11 cellular contexts compared by ENCODE assay signal in genomic region chr10:58326967-58327381, GRCh38. TPM values are rescaled to one million over a fixed set of nuclear protein-coding genes. Genes with fewer than 3 reads are reported as not detected.
DNase-seq lines count a peak whose midpoint lies in the region; ATAC-seq and FAIRE-seq lines count a peak whose summit lies in the region.
"Had no signal": no experiment of that assay in that cellular context is flagged by ENCODE, and none has a peak within 500 bp of the region (broad histone marks: within the 10 kb centered on the region; RNA-seq: fewer than 3 reads in every experiment).

No MANE protein-coding gene starts in this region.

- H3K36me3 ChIP-seq in ACC112 (ENCODE audit: insufficient read depth, low read length): no peaks in the 10 kb centered on the region
- no peaks in the 10 kb centered on the region for H3K36me3 ChIP-seq in adipocyte (ENCODE audit: control insufficient read depth, insufficient read depth, low read length, severe bottlenecking)
- no peaks in the 10 kb centered on the region for H3K36me3 ChIP-seq in neuronal stem cell (replicated peaks in 1 of 2; ENCODE audit: control insufficient read depth in 2 of 2, insufficient read depth in 2 of 2, low read length in 2 of 2)

- H2BK5ac ChIP-seq in neuronal stem cell (ENCODE audit: low read length): no peak overlapping the region

- H2AFZ ChIP-seq in ACC112 (ENCODE audit: low read length, unreplicated experiment) (no peak overlapping the region), neuronal stem cell (ENCODE audit: low read length) (no peak overlapping the region)

- H4K91ac ChIP-seq in neuronal stem cell (ENCODE audit: low read depth, low read length, poor library complexity): no peak overlapping the region

- no peak overlapping the region for H2BK15ac ChIP-seq in neuronal stem cell (ENCODE audit: low read length)

- peak overlapping the region; percentile 16 for H3K18ac ChIP-seq in neuronal stem cell (ENCODE audit: low read length)

- DNase-seq in adipocyte (ENCODE audit: low read depth): peak; percentile 33
- DNase-seq in fibroblast of the conjunctiva (ENCODE audit: low read depth): peak; percentile 18
- no peak for DNase-seq in neuronal stem cell (ENCODE audit: low spot score)
- no peak for DNase-seq in effector memory CD8-positive, alpha-beta T cell
- no peak for DNase-seq in inferior parietal cortex (ENCODE audit: extremely low spot score)
- no peak for DNase-seq in HTR-8/SVneo (ENCODE audit: insufficient read length, low spot score)
- no peak for DNase-seq in NCI-H2227 treated with DMSO at 0.1 percent for 48 hours (lab: John Stamatoyannopoulos, UW)
- DNase-seq: activated naive CD4-positive, alpha-beta T cell treated with anti-CD3 and anti-CD28 coated beads for 36 hours; NCI-H524 had no signal

- H3K4me3 Mint-ChIP-seq in effector memory CD8-positive, alpha-beta T cell: no peak overlapping the region
- H3K4me3 Mint-ChIP-seq: activated naive CD4-positive, alpha-beta T cell treated with anti-CD3 and anti-CD28 coated beads for 36 hours; stimulated activated naive CD8-positive, alpha-beta T cell treated with anti-CD3 and anti-CD28 coated beads, Interleukin-15, Interleukin-2, amounts not matched to agents 100 ng/mL and 50 ng/mL, for 24 hours had no signal

- WGBS in neuronal stem cell (ENCODE audit: extremely low coverage in 2 of 2, insufficient read length in 2 of 2, insufficient replicate concordance in 1 of 2), 2 donors: no CpG with 5 or more reads among the region's 25 CpGs

- no peak overlapping the region for H4K8ac ChIP-seq in neuronal stem cell (ENCODE audit: low read depth, low read length)

- peaks cover 6 to 11% of the 10 kb centered on the region in 2 donors for H3K4me1 Mint-ChIP-seq in effector memory CD8-positive, alpha-beta T cell (ENCODE audit: low read depth in 2 of 2)

- peak overlapping the region; percentile 40 for H3K14ac ChIP-seq in neuronal stem cell (ENCODE audit: low read length)

- no peak for ATAC-seq in effector memory CD8-positive, alpha-beta T cell (replicated peaks)

- H3K9me3 ChIP-seq in adipocyte (ENCODE audit: control insufficient read depth, low read length): no peaks in the 10 kb centered on the region
- H3K9me3 ChIP-seq in neuronal stem cell (replicated peaks in 1 of 2; ENCODE audit: control insufficient read depth in 2 of 2, insufficient read depth in 1 of 2, low read depth in 1 of 2, low read length in 2 of 2): no peaks in the 10 kb centered on the region

- H2BK120ac ChIP-seq in neuronal stem cell (ENCODE audit: low read depth, low read length): no peak overlapping the region

- no peak overlapping the region for H3K4me2 ChIP-seq in neuronal stem cell (ENCODE audit: insufficient read depth, low read length, poor library complexity, severe bottlenecking)

- no peak overlapping the region for H2BK12ac ChIP-seq in neuronal stem cell (ENCODE audit: low read length)

- no peak overlapping the region for H3K27ac Mint-ChIP-seq in effector memory CD8-positive, alpha-beta T cell
- H3K27ac Mint-ChIP-seq: activated naive CD4-positive, alpha-beta T cell treated with anti-CD3 and anti-CD28 coated beads for 36 hours; stimulated activated naive CD8-positive, alpha-beta T cell treated with anti-CD3 and anti-CD28 coated beads, Interleukin-15, Interleukin-2, amounts not matched to agents 100 ng/mL and 50 ng/mL, for 24 hours had no signal

- H3K9me3 Mint-ChIP-seq in effector memory CD8-positive, alpha-beta T cell: no peaks in the 10 kb centered on the region
- H3K9me3 Mint-ChIP-seq: activated naive CD4-positive, alpha-beta T cell treated with anti-CD3 and anti-CD28 coated beads for 36 hours; stimulated activated naive CD8-positive, alpha-beta T cell treated with anti-CD3 and anti-CD28 coated beads, Interleukin-15, Interleukin-2, amounts not matched to agents 100 ng/mL and 50 ng/mL, for 24 hours had no signal

- H2AK5ac ChIP-seq in neuronal stem cell (ENCODE audit: low read depth, low read length): no peak overlapping the region

- peaks cover 6 to 13% of the 10 kb centered on the region in 2 donors for H3K27me3 Mint-ChIP-seq in effector memory CD8-positive, alpha-beta T cell
- H3K27me3 Mint-ChIP-seq: stimulated activated naive CD8-positive, alpha-beta T cell treated with anti-CD3 and anti-CD28 coated beads, Interleukin-15, Interleukin-2, amounts not matched to agents 100 ng/mL and 50 ng/mL, for 24 hours had no signal

- no peaks in the 10 kb centered on the region for H3K79me1 ChIP-seq in neuronal stem cell (ENCODE audit: low read depth, low read length)

- H3K9ac ChIP-seq in adipocyte (ENCODE audit: low read length): peak overlapping the region; percentile 81
- H3K9ac ChIP-seq in neuronal stem cell (ENCODE audit: low read depth, low read length, poor library complexity): no peak overlapping the region

- no peaks in the 10 kb centered on the region for H3K36me3 Mint-ChIP-seq in effector memory CD8-positive, alpha-beta T cell (ENCODE audit: insufficient read depth)

- H3K4me3 ChIP-seq in ACC112 (ENCODE audit: low read depth, low read length) (peak overlapping the region; percentile 55), adipocyte (ENCODE audit: low read length) (peak overlapping the region; percentile 83), neuronal stem cell (ENCODE audit: low read length in 2 of 2) (no peak overlapping the region)

- H3K4ac ChIP-seq in neuronal stem cell (ENCODE audit: low read length): no peak overlapping the region

- H3K4me1 ChIP-seq in ACC112 (ENCODE audit: control insufficient read depth, insufficient read depth, low read length, unreplicated experiment) (peaks cover 11% of the 10 kb centered on the region), adipocyte (ENCODE audit: control insufficient read depth, insufficient read depth, low read length) (peaks cover 5% of the 10 kb centered on the region), neuronal stem cell (ENCODE audit: control insufficient read depth in 2 of 2, insufficient read depth in 1 of 2, low read depth in 1 of 2, low read length in 2 of 2) (no peaks in the 10 kb centered on the region)

- H3K27ac ChIP-seq in ACC112 (ENCODE audit: low read depth, low read length) (no peak overlapping the region), neuronal stem cell (replicated peaks; ENCODE audit: low read length) (no peak overlapping the region)

- H3K23ac ChIP-seq in neuronal stem cell (ENCODE audit: low read depth, low read length, poor library complexity): no peak overlapping the region

- no peaks in the 10 kb centered on the region for H3K79me2 ChIP-seq in ACC112 (ENCODE audit: control insufficient read depth, insufficient read depth, low read length, unreplicated experiment)

- H3K27me3 ChIP-seq in ACC112 (ENCODE audit: insufficient read depth, low read length) (peaks cover 7% of the 10 kb centered on the region; the same call in 1 of the 2 replicates), adipocyte (replicated peaks; ENCODE audit: control insufficient read depth, insufficient read depth, low read length) (no peaks in the 10 kb centered on the region), neuronal stem cell (ENCODE audit: control insufficient read depth in 3 of 3, insufficient read depth in 3 of 3, low read depth in 1 of 3, low read length in 3 of 3) (peaks cover 0 to 14% (median 0%) of the 10 kb centered on the region in 3 experiments)

- FAIRE-seq in HTR-8/SVneo (lab: Jason Lieb, UNC): no peak

RNA-seq across cellular contexts. Expression of gene UBE2D1, which starts 7.8 kb away (rescaled TPM):
- polyA plus RNA-seq in neuronal stem cell (2013, experiment 1 of 2): 30.6 TPM
- polyA plus RNA-seq in neuronal stem cell (2013, experiment 2 of 2): 30.6 TPM

RNA-seq across cellular contexts. Expression of gene CISD1, which starts 58.0 kb away (rescaled TPM):
- polyA plus RNA-seq in neuronal stem cell (2013, experiment 1 of 2): 56.0 TPM
- 51.1 TPM for polyA plus RNA-seq in neuronal stem cell (2013, experiment 2 of 2)

RNA-seq across cellular contexts. Expression of gene TFAM, which starts 58.2 kb away (rescaled TPM):
- polyA plus RNA-seq in neuronal stem cell (2013, experiment 1 of 2): 51.9 TPM
- polyA plus RNA-seq in neuronal stem cell (2013, experiment 2 of 2): 53.6 TPM

RNA-seq across cellular contexts. Expression of gene IPMK, which starts 59.3 kb away (rescaled TPM):
- polyA plus RNA-seq in neuronal stem cell (2013, experiment 1 of 2): 5.0 TPM
- 5.2 TPM for polyA plus RNA-seq in neuronal stem cell (2013, experiment 2 of 2)

Comparison
In these comparisons a context has a peak if more than half of its experiments do, and no peak if none do; other contexts are left out.
1. H3K4me3 ChIP-seq: peak in ACC112 (single experiment) and adipocyte (single experiment); none in neuronal stem cell (0 of 2).
2. DNase-seq: peak in adipocyte (single experiment) and fibroblast of the conjunctiva (single experiment); none in neuronal stem cell (single experiment), effector memory CD8-positive, alpha-beta T cell (0 of 3), inferior parietal cortex (single experiment), HTR-8/SVneo (single experiment) and NCI-H2227 treated with DMSO at 0.1 percent for 48 hours (single experiment).